ENCODE assay signal across 20 cellular contexts in genomic region chr12:12004524-12004923, GRCh38.
A peak's percentile ranks its signal among the peaks of the same experiment; 100 is the strongest.
DNase-seq lines count a peak whose midpoint lies in the region; ATAC-seq and TF ChIP-seq lines count a peak whose summit lies in the region.
"Had no signal": no experiment of that assay in that cellular context is flagged by ENCODE, and none has a peak within 500 bp of the region (broad histone marks: within the 10 kb centered on the region; RNA-seq: fewer than 3 reads in every experiment).

No MANE protein-coding gene starts in this region.

- H3K9ac ChIP-seq in PC-3 (ENCODE audit: low read length), result no peak overlapping the region

- no peak for ATAC-seq in PC-3
- ATAC-seq in HG03354 (IDR thresholded peaks at IDR 0.05; ENCODE audit: poor library complexity, severe bottlenecking, unreplicated experiment), result no peak
- ATAC-seq: activated CD8-positive, alpha-beta memory T cell treated with anti-CD3 and anti-CD28 coated beads, Interleukin-2, amount 10 ng/mL, durations not matched to agents 7 days and 5 days; left lung had no signal

- no peak overlapping the region for H3K4me3 ChIP-seq in PC-3 (ENCODE audit: low read length)
- H3K4me3 ChIP-seq: left lung, transverse colon had no signal

- no TSS peak for BruUV-seq in PC-3 (replicated peaks; lab: Mats Ljungman, UMichigan)

- H3K36me3 ChIP-seq in PC-3 (ENCODE audit: low read depth, low read length), result no peaks in the 10 kb centered on the region
- H3K36me3 ChIP-seq: left lung, transverse colon had no signal

- no peak overlapping the region for H3K27ac ChIP-seq in PC-3 (ENCODE audit: low read length)
- H3K27ac ChIP-seq: C4-2B, left lung, transverse colon had no signal

- peaks cover 4% of the 10 kb centered on the region for H3K36me3 Mint-ChIP-seq in activated CD4-positive, alpha-beta memory T cell treated with anti-CD3 and anti-CD28 coated beads for 36 hours
- H3K36me3 Mint-ChIP-seq in activated CD4-positive, alpha-beta memory T cell treated with anti-CD3 and anti-CD28 coated beads, Interleukin-2, amount 10 ng/mL, durations not matched to agents 7 days and 5 days (ENCODE audit: low read depth), result peaks cover 14% of the 10 kb centered on the region
- H3K36me3 Mint-ChIP-seq in osteocyte (ENCODE audit: unreplicated experiment), result no peaks in the 10 kb centered on the region

- no peaks in the 10 kb centered on the region for H3K9me2 ChIP-seq in PC-3 (replicated peaks; ENCODE audit: low read length)

- H3K27ac Mint-ChIP-seq in activated CD4-positive, alpha-beta memory T cell treated with anti-CD3 and anti-CD28 coated beads for 36 hours, result peak overlapping the region; percentile 0
- H3K27ac Mint-ChIP-seq in activated CD4-positive, alpha-beta memory T cell treated with anti-CD3 and anti-CD28 coated beads, Interleukin-2, amount 10 ng/mL, durations not matched to agents 7 days and 5 days, result no peak overlapping the region
- H3K27ac Mint-ChIP-seq in osteocyte (ENCODE audit: unreplicated experiment), result no peak overlapping the region
- H3K27ac Mint-ChIP-seq: activated CD8-positive, alpha-beta memory T cell treated with anti-CD3 and anti-CD28 coated beads, Interleukin-2, amount 10 ng/mL, durations not matched to agents 7 days and 5 days; dendritic cell treated with granulocyte-macrophage colony-stimulating factor and Interleukin-4, amounts not matched to agents 40 ng/mL and 50 ng/mL, for 4 days had no signal

- H3K27me3 ChIP-seq in PC-3 (ENCODE audit: low read length), result no peaks in the 10 kb centered on the region
- H3K27me3 ChIP-seq: left lung, transverse colon had no signal

- POLR2A ChIA-PET in activated CD4-positive, alpha-beta memory T cell treated with anti-CD3 and anti-CD28 coated beads for 36 hours (lab: Charles Lee), result no interaction called here
- POLR2A ChIA-PET in activated CD4-positive, alpha-beta memory T cell treated with anti-CD3 and anti-CD28 coated beads, Interleukin-2, amount 10 ng/mL, durations not matched to agents 7 days and 5 days (lab: Charles Lee), result interaction anchor here (1.1 kb wide), 1 partner anchor 23 kb away, joined by 3 read pairs; no protein-coding TSS in a partner anchor
- POLR2A ChIA-PET in PC-3 (lab: Charles Lee; ENCODE audit: unreplicated experiment), result no interaction called here

- no peaks in the 10 kb centered on the region for H3K9me3 ChIP-seq in PC-3 (ENCODE audit: low read length)
- H3K9me3 ChIP-seq: left lung, transverse colon had no signal

- H3K27me3 Mint-ChIP-seq in activated CD4-positive, alpha-beta memory T cell treated with anti-CD3 and anti-CD28 coated beads for 36 hours, result no peaks in the 10 kb centered on the region
- H3K27me3 Mint-ChIP-seq in activated CD4-positive, alpha-beta memory T cell treated with anti-CD3 and anti-CD28 coated beads, Interleukin-2, amount 10 ng/mL, durations not matched to agents 7 days and 5 days, result peaks cover 10% of the 10 kb centered on the region
- peaks cover 5% of the 10 kb centered on the region for H3K27me3 Mint-ChIP-seq in osteocyte (ENCODE audit: unreplicated experiment)

- H3K79me2 ChIP-seq in PC-3 (ENCODE audit: low read length), result no peaks in the 10 kb centered on the region

- DNase-seq in activated CD4-positive, alpha-beta memory T cell treated with anti-CD3 and anti-CD28 coated beads for 36 hours, result no peak
- DNase-seq in activated CD4-positive, alpha-beta memory T cell treated with anti-CD3 and anti-CD28 coated beads, Interleukin-2, amount 10 ng/mL, durations not matched to agents 7 days and 5 days, result no peak
- peak; percentile 58 for DNase-seq in NCI-H1417 treated with DMSO at 0.1 percent for 48 hours (lab: John Stamatoyannopoulos, UW)
- peak; percentile 53 for DNase-seq in NCI-H748 (lab: John Stamatoyannopoulos, UW; ENCODE audit: unreplicated experiment)
- DNase-seq in osteocyte (ENCODE audit: extremely low spot score, unreplicated experiment), result peak; percentile 2
- no peak for DNase-seq in PC-3
- DNase-seq: activated CD4-positive, alpha-beta T cell treated with anti-CD3 and anti-CD28 coated beads for 4 hours; activated CD8-positive, alpha-beta memory T cell treated with anti-CD3 and anti-CD28 coated beads, Interleukin-2, amount 10 ng/mL, durations not matched to agents 7 days and 5 days; activated naive CD4-positive, alpha-beta T cell treated with anti-CD3 and anti-CD28 coated beads, Interleukin-2, amount 50 U/mL, for 16 hours; aorta; caudate nucleus; DMS79; KG1; left lung; nucleus accumbens; stimulated activated CD8-positive, alpha-beta memory T cell treated with anti-CD3 and anti-CD28 coated beads, Interleukin-4, amount 100 ng/mL, for 48 hours; transverse colon had no signal

- peaks cover 27% of the 10 kb centered on the region for H3K4me1 ChIP-seq in PC-3 (ENCODE audit: insufficient read depth, low read length)

- H2AFZ ChIP-seq in PC-3 (ENCODE audit: low read length), result no peak overlapping the region

- H3K4me2 ChIP-seq in PC-3 (ENCODE audit: low read length), result no peak overlapping the region

- peaks cover 63% of the 10 kb centered on the region for H3K4me1 Mint-ChIP-seq in activated CD4-positive, alpha-beta memory T cell treated with anti-CD3 and anti-CD28 coated beads for 36 hours (ENCODE audit: low read depth)
- peaks cover 53% of the 10 kb centered on the region for H3K4me1 Mint-ChIP-seq in activated CD4-positive, alpha-beta memory T cell treated with anti-CD3 and anti-CD28 coated beads, Interleukin-2, amount 10 ng/mL, durations not matched to agents 7 days and 5 days
- peaks cover 6% of the 10 kb centered on the region for H3K4me1 Mint-ChIP-seq in osteocyte (ENCODE audit: unreplicated experiment)

- H3K9me3 Mint-ChIP-seq in activated CD4-positive, alpha-beta memory T cell treated with anti-CD3 and anti-CD28 coated beads for 36 hours, result peaks cover 3% of the 10 kb centered on the region
- H3K9me3 Mint-ChIP-seq in activated CD4-positive, alpha-beta memory T cell treated with anti-CD3 and anti-CD28 coated beads, Interleukin-2, amount 10 ng/mL, durations not matched to agents 7 days and 5 days, result peaks cover 3% of the 10 kb centered on the region
- H3K9me3 Mint-ChIP-seq in osteocyte (ENCODE audit: unreplicated experiment), result no peaks in the 10 kb centered on the region
- H3K9me3 Mint-ChIP-seq: dendritic cell treated with granulocyte-macrophage colony-stimulating factor and Interleukin-4, amounts not matched to agents 40 ng/mL and 50 ng/mL, for 4 days had no signal

- no peaks in the 10 kb centered on the region for H3F3A ChIP-seq in PC-3 (ENCODE audit: low read length, unreplicated experiment)

- no peak overlapping the region for H3K4me3 Mint-ChIP-seq in activated CD4-positive, alpha-beta memory T cell treated with anti-CD3 and anti-CD28 coated beads for 36 hours
- no peak overlapping the region for H3K4me3 Mint-ChIP-seq in activated CD4-positive, alpha-beta memory T cell treated with anti-CD3 and anti-CD28 coated beads, Interleukin-2, amount 10 ng/mL, durations not matched to agents 7 days and 5 days
- H3K4me3 Mint-ChIP-seq in osteocyte (ENCODE audit: unreplicated experiment), result no peak overlapping the region
- H3K4me3 Mint-ChIP-seq: activated CD8-positive, alpha-beta memory T cell treated with anti-CD3 and anti-CD28 coated beads, Interleukin-2, amount 10 ng/mL, durations not matched to agents 7 days and 5 days; dendritic cell treated with granulocyte-macrophage colony-stimulating factor and Interleukin-4, amounts not matched to agents 40 ng/mL and 50 ng/mL, for 4 days had no signal

- intact Hi-C loops in activated CD4-positive, alpha-beta memory T cell treated with anti-CD3 and anti-CD28 coated beads for 36 hours (cut with micrococcal nuclease), result loop anchor here (10.0 kb wide), 1 partner anchor 1790 kb away; the partner anchor contains the start of gene GABARAPL1
- intact Hi-C loops in PC-3 (cut with micrococcal nuclease), result no loop called here

- CTCF ChIA-PET in activated CD4-positive, alpha-beta memory T cell treated with anti-CD3 and anti-CD28 coated beads for 36 hours (lab: Charles Lee), result interaction anchor here (3.3 kb wide), 1 partner anchor 28 kb away, joined by 15 read pairs; no protein-coding TSS in a partner anchor
- CTCF ChIA-PET in activated CD4-positive, alpha-beta memory T cell treated with anti-CD3 and anti-CD28 coated beads, Interleukin-2, amount 10 ng/mL, durations not matched to agents 7 days and 5 days (lab: Charles Lee), result no interaction called here
- CTCF ChIA-PET in PC-3 (lab: Charles Lee), result no interaction called here

- no peaks in the 10 kb centered on the region for H4K20me1 ChIP-seq in PC-3 (ENCODE audit: low read length)

- no peak for TF ChIP-seq CTCF in osteocyte (IDR thresholded peaks at IDR 0.05)
- no peak for TF ChIP-seq CTCF in PC-3 (conservative IDR thresholded peaks at IDR 0.05; ENCODE audit: low read depth, low read length)

Comparison
In these comparisons a context has a peak if more than half of its experiments do, and no peak if none do; other contexts are left out.
1. DNase-seq: peak in NCI-H1417 treated with DMSO at 0.1 percent for 48 hours (single experiment), NCI-H748 (single experiment) and osteocyte (single experiment); none in activated CD4-positive, alpha-beta memory T cell treated with anti-CD3 and anti-CD28 coated beads for 36 hours (single experiment), activated CD4-positive, alpha-beta memory T cell treated with anti-CD3 and anti-CD28 coated beads, Interleukin-2, amount 10 ng/mL, durations not matched to agents 7 days and 5 days (single experiment) and PC-3 (single experiment).